Comparison of ENCODE assay signal across 9 cellular contexts in the genomic region with DNA sequence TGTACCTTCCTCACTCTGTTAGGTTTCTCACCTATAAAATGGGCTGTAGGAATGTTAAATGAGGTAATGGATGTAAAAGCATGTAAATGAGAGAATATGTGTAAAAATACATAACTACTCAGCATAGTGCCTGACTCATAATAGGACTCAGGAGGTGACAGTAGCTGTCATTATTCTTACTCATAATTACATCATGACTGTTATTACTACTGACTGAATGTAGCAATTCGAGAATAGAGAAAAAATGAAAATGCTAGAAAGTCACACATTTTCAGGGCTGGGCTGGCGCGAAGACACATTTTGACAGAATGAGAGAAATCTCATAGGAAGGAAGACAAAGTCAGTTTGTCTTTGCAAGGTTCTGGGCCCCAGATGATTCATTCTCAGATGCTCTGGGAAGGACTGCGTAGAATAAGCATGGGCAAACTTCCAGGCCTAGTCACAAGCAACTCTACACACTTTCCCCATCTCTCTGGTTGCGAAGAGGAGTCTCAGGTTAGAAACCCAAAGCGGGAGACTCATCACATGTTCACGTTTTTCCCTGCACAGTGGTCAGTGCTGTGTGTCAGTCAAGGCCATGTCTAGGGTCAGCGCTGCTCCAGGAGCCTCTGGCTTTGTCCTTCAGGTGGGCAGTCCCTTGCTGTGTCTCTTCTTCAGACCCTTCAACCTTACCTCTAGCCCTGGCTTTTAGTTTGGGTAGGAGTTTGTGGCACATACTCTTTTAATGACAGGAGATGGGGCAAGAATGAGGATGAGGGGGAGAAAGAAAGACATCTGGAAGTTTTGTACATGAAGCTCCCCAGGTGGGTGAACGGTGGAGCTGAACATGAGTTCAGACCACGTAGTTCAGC. TPM values are rescaled to one million over a fixed set of nuclear protein-coding genes. Genes with fewer than 3 reads are reported as not detected.
DNase-seq lines count a peak whose midpoint lies in the region; ATAC-seq and TF ChIP-seq lines count a peak whose summit lies in the region.
"Had no signal": no experiment of that assay in that cellular context is flagged by ENCODE, and none has a peak within 500 bp of the region (broad histone marks: within the 10 kb centered on the region; RNA-seq: fewer than 3 reads in every experiment).

No MANE protein-coding gene starts in this region.

- no peaks in the 10 kb centered on the region for H3K9me3 Mint-ChIP-seq in activated CD8-positive, alpha-beta memory T cell treated with anti-CD3 and anti-CD28 coated beads, Interleukin-2, amount 10 ng/mL, durations not matched to agents 7 days and 5 days (ENCODE audit: low read depth)
- H3K9me3 Mint-ChIP-seq in stimulated activated naive CD8-positive, alpha-beta T cell treated with anti-CD3 and anti-CD28 coated beads, Interleukin-15, Interleukin-2, amounts not matched to agents 100 ng/mL and 50 ng/mL, for 24 hours = no peaks in the 10 kb centered on the region

- CTCF ChIA-PET in activated CD8-positive, alpha-beta memory T cell treated with anti-CD3 and anti-CD28 coated beads, Interleukin-2, amount 10 ng/mL, durations not matched to agents 7 days and 5 days (lab: Charles Lee) = interaction anchor here (0.9 kb wide), 2 partner anchors 17 to 86 kb away, joined by 3 to 4 read pairs; no protein-coding TSS in a partner anchor

- peaks cover 18% of the 10 kb centered on the region for H3K4me1 Mint-ChIP-seq in activated CD8-positive, alpha-beta memory T cell treated with anti-CD3 and anti-CD28 coated beads, Interleukin-2, amount 10 ng/mL, durations not matched to agents 7 days and 5 days
- peaks cover 25% of the 10 kb centered on the region for H3K4me1 Mint-ChIP-seq in stimulated activated naive CD8-positive, alpha-beta T cell treated with anti-CD3 and anti-CD28 coated beads, Interleukin-15, Interleukin-2, amounts not matched to agents 100 ng/mL and 50 ng/mL, for 24 hours (ENCODE audit: low read depth)

- H3K27me3 Mint-ChIP-seq in activated CD8-positive, alpha-beta memory T cell treated with anti-CD3 and anti-CD28 coated beads, Interleukin-2, amount 10 ng/mL, durations not matched to agents 7 days and 5 days = peaks cover 37% of the 10 kb centered on the region
- peaks cover 28% of the 10 kb centered on the region for H3K27me3 Mint-ChIP-seq in stimulated activated naive CD8-positive, alpha-beta T cell treated with anti-CD3 and anti-CD28 coated beads, Interleukin-15, Interleukin-2, amounts not matched to agents 100 ng/mL and 50 ng/mL, for 24 hours

- ATAC-seq in GM18519 (IDR thresholded peaks at IDR 0.05; ENCODE audit: low FRiP score, unreplicated experiment) (peak; percentile 60), HG02852 (IDR thresholded peaks at IDR 0.05; ENCODE audit: unreplicated experiment) (peak; percentile 93)
- peak; percentile 79 for ATAC-seq in activated CD8-positive, alpha-beta memory T cell treated with anti-CD3 and anti-CD28 coated beads, Interleukin-2, amount 10 ng/mL, durations not matched to agents 7 days and 5 days

- no peaks in the 10 kb centered on the region for H3K36me3 ChIP-seq in left ventricle myocardium inferior
- H3K36me3 ChIP-seq: neutrophil had no signal

- no peak overlapping the region for H3K4me3 ChIP-seq in left ventricle myocardium inferior

- DNase-seq in activated CD8-positive, alpha-beta memory T cell treated with anti-CD3 and anti-CD28 coated beads, Interleukin-2, amount 10 ng/mL, durations not matched to agents 7 days and 5 days = peak; percentile 67
- DNase-seq in left ventricle myocardium inferior = no peak
- no peak for DNase-seq in NCI-H1436 treated with DMSO at 0.1 percent for 48 hours (lab: John Stamatoyannopoulos, UW)
- no peak for DNase-seq in NCI-H82 (lab: John Stamatoyannopoulos, UW)
- DNase-seq in NCI-H510A (lab: John Stamatoyannopoulos, UW) = no peak

- H3K36me3 Mint-ChIP-seq in activated CD8-positive, alpha-beta memory T cell treated with anti-CD3 and anti-CD28 coated beads, Interleukin-2, amount 10 ng/mL, durations not matched to agents 7 days and 5 days = no peaks in the 10 kb centered on the region
- H3K36me3 Mint-ChIP-seq in stimulated activated naive CD8-positive, alpha-beta T cell treated with anti-CD3 and anti-CD28 coated beads, Interleukin-15, Interleukin-2, amounts not matched to agents 100 ng/mL and 50 ng/mL, for 24 hours (ENCODE audit: low read depth) = no peaks in the 10 kb centered on the region

- no peak overlapping the region for H3K4me3 Mint-ChIP-seq in activated CD8-positive, alpha-beta memory T cell treated with anti-CD3 and anti-CD28 coated beads, Interleukin-2, amount 10 ng/mL, durations not matched to agents 7 days and 5 days
- H3K4me3 Mint-ChIP-seq in stimulated activated naive CD8-positive, alpha-beta T cell treated with anti-CD3 and anti-CD28 coated beads, Interleukin-15, Interleukin-2, amounts not matched to agents 100 ng/mL and 50 ng/mL, for 24 hours = peak overlapping the region; percentile 11

- intact Hi-C loops in left ventricle myocardium inferior (cut with micrococcal nuclease) = no loop called here

- TF ChIP-seq CTCF in left ventricle myocardium inferior (IDR thresholded peaks at IDR 0.05; ENCODE audit: borderline replicate concordance) = no peak

- peaks cover 39% of the 10 kb centered on the region for H3K27me3 ChIP-seq in left ventricle myocardium inferior (ENCODE audit: low read depth)

- H3K27ac Mint-ChIP-seq in activated CD8-positive, alpha-beta memory T cell treated with anti-CD3 and anti-CD28 coated beads, Interleukin-2, amount 10 ng/mL, durations not matched to agents 7 days and 5 days = no peak overlapping the region
- peak overlapping the region; percentile 61 for H3K27ac Mint-ChIP-seq in stimulated activated naive CD8-positive, alpha-beta T cell treated with anti-CD3 and anti-CD28 coated beads, Interleukin-15, Interleukin-2, amounts not matched to agents 100 ng/mL and 50 ng/mL, for 24 hours

- peak overlapping the region; percentile 69 for H3K27ac ChIP-seq in left ventricle myocardium inferior (replicated peaks)
- H3K27ac ChIP-seq: neutrophil had no signal

- no peaks in the 10 kb centered on the region for H3K4me1 ChIP-seq in left ventricle myocardium inferior

- H3K9me3 ChIP-seq in left ventricle myocardium inferior (replicated peaks) = no peaks in the 10 kb centered on the region
- H3K9me3 ChIP-seq: neutrophil had no signal

RNA-seq across cellular contexts. Expression of gene GPRC5A, which starts 8.4 kb away (rescaled TPM):
- total RNA-seq in activated CD8-positive, alpha-beta memory T cell treated with anti-CD3 and anti-CD28 coated beads, Interleukin-2, amount 10 ng/mL, durations not matched to agents 7 days and 5 days = not detected
- 0.77 TPM for total RNA-seq in left ventricle myocardium inferior

RNA-seq across cellular contexts. Expression of gene GPRC5D, which starts 52.2 kb away (rescaled TPM):
- not detected for total RNA-seq in activated CD8-positive, alpha-beta memory T cell treated with anti-CD3 and anti-CD28 coated beads, Interleukin-2, amount 10 ng/mL, durations not matched to agents 7 days and 5 days
- total RNA-seq in left ventricle myocardium inferior = not detected
